ENCODE assay signal across 8 cellular contexts in genomic region chr19:38388310-38389100, GRCh38. TPM values are rescaled to one million over a fixed set of nuclear protein-coding genes. Genes with fewer than 3 reads are reported as not detected.
A peak's percentile ranks its signal among the peaks of the same experiment; 100 is the strongest.
DNase-seq lines count a peak whose midpoint lies in the region; ATAC-seq, FAIRE-seq and TF ChIP-seq lines count a peak whose summit lies in the region.

Gene SPRED3, plus strand, starts transcription at chr19:38388697. Its CDS starts 1,606 bp downstream, at chr19:38390303.

- DNase-seq in Calu3 (no peak), HTR-8/SVneo (ENCODE audit: insufficient read length, low spot score) (peak; percentile 63), fibroblast of the aortic adventitia (ENCODE audit: low read depth) (no peak), neural progenitor cell (ENCODE audit: low spot score) (peak; percentile 91), medulla oblongata (ENCODE audit: extremely low spot score) (no peak)

- H3F3A ChIP-seq in neural progenitor cell (ENCODE audit: low read depth): peaks cover 25% of the 10 kb centered on the region

- no TSS peak for BruUV-seq in Calu3 (replicated peaks; lab: Mats Ljungman, UMichigan)

- H3K4me1 ChIP-seq in neural progenitor cell: peaks cover 4% of the 10 kb centered on the region

- H2AFZ ChIP-seq in neural progenitor cell (replicated peaks): peak within 1 kb of the TSS; percentile 77

- TF ChIP-seq CTCF in Calu3 (IDR thresholded peaks at IDR 0.05; ENCODE audit: unreplicated experiment): no peak
- no peak for TF ChIP-seq CTCF in WI38 (IDR thresholded peaks at IDR 0.05; ENCODE audit: low read depth, low read length)
- no peak for TF ChIP-seq CTCF in fibroblast of the aortic adventitia (IDR thresholded peaks at IDR 0.05; ENCODE audit: insufficient read depth, low read length)
- TF ChIP-seq CTCF in neural progenitor cell (IDR thresholded peaks at IDR 0.05): no peak

- no peak within 1 kb of the TSS for H3K27ac ChIP-seq in neural progenitor cell

- H4K20me1 ChIP-seq in neural progenitor cell (ENCODE audit: low read depth): peaks cover 38% of the 10 kb centered on the region

- H3K4me3 Mint-ChIP-seq in Calu3 (ENCODE audit: low read depth, unreplicated experiment) (peak within 1 kb of the TSS; percentile 75), neural progenitor cell (peak within 1 kb of the TSS; percentile 93)

- peak; percentile 85 for FAIRE-seq in HTR-8/SVneo (lab: Jason Lieb, UNC)

- ATAC-seq in GM18520 (IDR thresholded peaks at IDR 0.05; ENCODE audit: unreplicated experiment): no peak
- no peak for ATAC-seq in HG02938 (IDR thresholded peaks at IDR 0.05; ENCODE audit: unreplicated experiment)

- CTCF ChIA-PET in Calu3 (lab: Charles Lee): interaction anchor here (0.7 to 2.1 kb wide), 6 partner anchors 10 to 542 kb away, joined by 3 to 23 read pairs (median 5); partner anchors contain the start of genes FAM98C, MRPS12, PSMD8 and SARS2

- H3K36me3 Mint-ChIP-seq in Calu3 (ENCODE audit: insufficient read depth, unreplicated experiment) (peaks cover 52% of the 10 kb centered on the region), neural progenitor cell (peaks cover 12% of the 10 kb centered on the region)

- no peaks in the 10 kb centered on the region for H3K9me3 ChIP-seq in neural progenitor cell (ENCODE audit: low read depth)

- H3K79me2 ChIP-seq in neural progenitor cell (ENCODE audit: low read depth): no peaks in the 10 kb centered on the region

- no peak within 1 kb of the TSS for H3K9ac ChIP-seq in neural progenitor cell

- H3K9me3 Mint-ChIP-seq in Calu3 (ENCODE audit: low read depth, unreplicated experiment) (no peaks in the 10 kb centered on the region), neural progenitor cell (no peaks in the 10 kb centered on the region)

- H3K4me3 ChIP-seq in WI38 (ENCODE audit: low read depth, low read length) (peak within 1 kb of the TSS; percentile 94), fibroblast of the aortic adventitia (ENCODE audit: low read depth, low read length) (peak within 1 kb of the TSS; percentile 90), neural progenitor cell (peak within 1 kb of the TSS; percentile 75)

- H3K27me3 Mint-ChIP-seq in Calu3 (ENCODE audit: unreplicated experiment) (peaks cover 16% of the 10 kb centered on the region), neural progenitor cell (ENCODE audit: insufficient read depth, low read depth) (peaks cover 7% of the 10 kb centered on the region)

- peaks cover 38% of the 10 kb centered on the region for H3K27me3 ChIP-seq in neural progenitor cell

- peak within 1 kb of the TSS; percentile 86 for H3K4me2 ChIP-seq in neural progenitor cell

- no peaks in the 10 kb centered on the region for H3K36me3 ChIP-seq in neural progenitor cell

- H3K4me1 Mint-ChIP-seq in Calu3 (ENCODE audit: low read depth, unreplicated experiment): peaks cover 25% of the 10 kb centered on the region
- peaks cover 23% of the 10 kb centered on the region for H3K4me1 Mint-ChIP-seq in neural progenitor cell

- peak within 1 kb of the TSS; percentile 75 for H3K27ac Mint-ChIP-seq in Calu3 (ENCODE audit: unreplicated experiment)
- H3K27ac Mint-ChIP-seq in neural progenitor cell: peak within 1 kb of the TSS; percentile 86

- intact Hi-C loops in Calu3 (cut with micrococcal nuclease; ENCODE audit: unreplicated experiment): no loop called here

RNA-seq across cellular contexts. Expression of gene SPRED3, which starts in this region (rescaled TPM):
- total RNA-seq in Calu3 (2022) (3.4 and 5.4 TPM in 2 replicates), fibroblast of the aortic adventitia (ENCODE audit: low replicate concordance) (0.41 and 9.7 TPM in 2 replicates), neural progenitor cell (ENCODE audit: low replicate concordance) (0.99 and 4.6 TPM in 2 replicates)

Comparison
In these comparisons a context has a peak if more than half of its experiments do, and no peak if none do; other contexts are left out.
1. DNase-seq: peak in HTR-8/SVneo (single experiment) and neural progenitor cell (single experiment); none in Calu3 (single experiment), fibroblast of the aortic adventitia (single experiment) and medulla oblongata (single experiment).
2. Peak in every context shown above with its lines, with median percentiles within 50 percentile points of each other: H3K4me3 ChIP-seq.